In genomic region chr5:131252824-131253171, GRCh38 we compare ENCODE assay signal across 8 cellular contexts. TPM values are rescaled to one million over a fixed set of nuclear protein-coding genes. Genes with fewer than 3 reads are reported as not detected.
DNase-seq lines count a peak whose midpoint lies in the region; ATAC-seq and TF ChIP-seq lines count a peak whose summit lies in the region.

No MANE protein-coding gene starts in this region.

- no peak overlapping the region for H3K4me2 ChIP-seq in PC-9

- H3K36me3 ChIP-seq in PC-9 (ENCODE audit: low read depth), result no peaks in the 10 kb centered on the region

- no peak for TF ChIP-seq CTCF in PC-9 (conservative IDR thresholded peaks at IDR 0.05)

- intact Hi-C loops in PC-9 (cut with micrococcal nuclease; ENCODE audit: unreplicated experiment), result no loop called here

- no peaks in the 10 kb centered on the region for H4K20me1 ChIP-seq in PC-9 (ENCODE audit: insufficient read depth)

- no peaks in the 10 kb centered on the region for H3K79me2 ChIP-seq in PC-9 (ENCODE audit: low read depth)

- peak overlapping the region; percentile 97 for H3K27ac Mint-ChIP-seq in T-helper 2 cell treated with Interferon-gamma antibody and Interleukin-4, amounts not matched to agents 5 μg/mL and 100 μg/mL, for 36 hours

- no TSS peak for BruUV-seq in PC-9 (replicated peaks; lab: Mats Ljungman, UMichigan)

- CTCF ChIA-PET in PC-9 (lab: Charles Lee), result no interaction called here

- no peaks in the 10 kb centered on the region for H3K27me3 Mint-ChIP-seq in T-helper 2 cell treated with Interferon-gamma antibody and Interleukin-4, amounts not matched to agents 5 μg/mL and 100 μg/mL, for 36 hours (ENCODE audit: low read depth)

- H3K4me3 ChIP-seq in PC-9, result no peak overlapping the region

- no peak overlapping the region for H3K27ac ChIP-seq in PC-9

- ATAC-seq in GM18907 (IDR thresholded peaks at IDR 0.05; ENCODE audit: unreplicated experiment), result peak; percentile 89
- peak; percentile 92 for ATAC-seq in HG03064 (IDR thresholded peaks at IDR 0.05; ENCODE audit: low read depth, unreplicated experiment)

- no peaks in the 10 kb centered on the region for H3K27me3 ChIP-seq in PC-9 (ENCODE audit: insufficient read depth, low read depth)

- no peaks in the 10 kb centered on the region for H3K9me2 ChIP-seq in PC-9 (ENCODE audit: insufficient read depth)

- no peaks in the 10 kb centered on the region for H3K9me3 ChIP-seq in PC-9 (ENCODE audit: insufficient read depth, low read depth)

- peaks cover 2% of the 10 kb centered on the region; the same call in 1 of the 2 replicates for H3F3A ChIP-seq in PC-9 (ENCODE audit: insufficient read depth, low read depth)

- no peaks in the 10 kb centered on the region for H3K9me3 Mint-ChIP-seq in T-helper 2 cell treated with Interferon-gamma antibody and Interleukin-4, amounts not matched to agents 5 μg/mL and 100 μg/mL, for 36 hours

- POLR2A ChIA-PET in PC-9 (lab: Charles Lee; ENCODE audit: unreplicated experiment), result interaction anchor here (0.5 kb wide), 1 partner anchor 16 kb away, joined by 3 read pairs; no protein-coding TSS in a partner anchor

- peak; percentile 82 for DNase-seq in T-helper 2 cell treated with Interferon-gamma antibody and Interleukin-4, amounts not matched to agents 5 μg/mL and 100 μg/mL, for 36 hours (ENCODE audit: low spot score)
- DNase-seq in central memory CD4-positive, alpha-beta T cell, result peak; percentile 89
- peak; percentile 52 for DNase-seq in stimulated activated CD4-positive, alpha-beta T cell treated with anti-CD3 and anti-CD28 coated beads, Interleukin-12 subunit alpha, Interleukin-12 subunit beta, amount 100 ng/mL, for 4 hours
- DNase-seq in NCI-H526 treated with DMSO at 0.1 percent for 48 hours (lab: John Stamatoyannopoulos, UW) (no peak), superior temporal gyrus (ENCODE audit: extremely low spot score) (no peak), PC-9 (no peak)

- H2AFZ ChIP-seq in PC-9, result no peak overlapping the region

- peaks cover 19% of the 10 kb centered on the region for H3K36me3 Mint-ChIP-seq in T-helper 2 cell treated with Interferon-gamma antibody and Interleukin-4, amounts not matched to agents 5 μg/mL and 100 μg/mL, for 36 hours (ENCODE audit: low read depth)

- peaks cover 3% of the 10 kb centered on the region for H3K4me1 ChIP-seq in PC-9 (replicated peaks; ENCODE audit: insufficient read depth)

- H3K4me1 Mint-ChIP-seq in T-helper 2 cell treated with Interferon-gamma antibody and Interleukin-4, amounts not matched to agents 5 μg/mL and 100 μg/mL, for 36 hours (ENCODE audit: low read depth), result peaks cover 60% of the 10 kb centered on the region

- peak overlapping the region; percentile 93 for H3K4me3 Mint-ChIP-seq in T-helper 2 cell treated with Interferon-gamma antibody and Interleukin-4, amounts not matched to agents 5 μg/mL and 100 μg/mL, for 36 hours

RNA-seq across cellular contexts. Expression of gene CDC42SE2, which starts 11.1 kb away (rescaled TPM):
- total RNA-seq in PC-9 (2021), result 27.3 and 32.8 TPM in 2 replicates

Comparison
In these comparisons a context has a peak if more than half of its experiments do, and no peak if none do; other contexts are left out.
1. DNase-seq: peak in T-helper 2 cell treated with Interferon-gamma antibody and Interleukin-4, amounts not matched to agents 5 μg/mL and 100 μg/mL, for 36 hours (single experiment), central memory CD4-positive, alpha-beta T cell (single experiment) and stimulated activated CD4-positive, alpha-beta T cell treated with anti-CD3 and anti-CD28 coated beads, Interleukin-12 subunit alpha, Interleukin-12 subunit beta, amount 100 ng/mL, for 4 hours (single experiment); none in NCI-H526 treated with DMSO at 0.1 percent for 48 hours (single experiment), superior temporal gyrus (single experiment) and PC-9 (0 of 2).